Comparison of ENCODE assay signal across 15 cellular contexts in genomic region chr5:37889612-37890317, GRCh38. TPM values are rescaled to one million over a fixed set of nuclear protein-coding genes. Genes with fewer than 3 reads are reported as not detected.
DNase-seq lines count a peak whose midpoint lies in the region; ATAC-seq, FAIRE-seq and TF ChIP-seq lines count a peak whose summit lies in the region.
"Had no signal": no experiment of that assay in that cellular context is flagged by ENCODE, and none has a peak within 500 bp of the region (broad histone marks: within the 10 kb centered on the region; RNA-seq: fewer than 3 reads in every experiment).

No MANE protein-coding gene starts in this region.

- H3K4me1 Mint-ChIP-seq in WTC11: peaks cover 10% of the 10 kb centered on the region
- H3K4me1 Mint-ChIP-seq: T-helper 17 cell had no signal

- H2AFZ ChIP-seq in keratinocyte (ENCODE audit: control insufficient read depth, low read length): peak overlapping the region; percentile 61

- FAIRE-seq in keratinocyte (lab: Jason Lieb, UNC): peak; percentile 98

- peak; percentile 82 for DNase-seq in BJ (ENCODE audit: low read depth)
- DNase-seq in Kasumi-1 (lab: John Stamatoyannopoulos, UW): peak; percentile 42 to 43
- DNase-seq in WTC11 (ENCODE audit: low spot score): no peak
- DNase-seq in keratinocyte (ENCODE audit: low read depth, low spot score): peak; percentile 96
- DNase-seq: activated T-cell treated with anti-CD3 and anti-CD28 coated beads for 4 hours, Caco-2, glutamatergic neuron, NCI-H446, retina, T-helper 17 cell had no signal

- CTCF ChIA-PET in BJ (lab: Yijun Ruan, JAX): no interaction called here
- CTCF ChIA-PET in WTC11 (lab: Charles Lee): no interaction called here

- no peak overlapping the region for H3K4me3 Mint-ChIP-seq in WTC11
- H3K4me3 Mint-ChIP-seq: T-helper 17 cell had no signal

- no peaks in the 10 kb centered on the region for H3K27me3 Mint-ChIP-seq in WTC11 (ENCODE audit: low read depth)

- H3K27ac Mint-ChIP-seq in WTC11: no peak overlapping the region
- H3K27ac Mint-ChIP-seq: T-helper 17 cell had no signal

- H3K4me3 ChIP-seq in BJ (ENCODE audit: low read depth, low read length): no peak overlapping the region
- peak overlapping the region in 1 of 3 experiments; percentile 25 for H3K4me3 ChIP-seq in keratinocyte (ENCODE audit: control insufficient read depth in 2 of 3, extremely low read depth in 1 of 3, insufficient read depth in 2 of 3, low read depth in 1 of 3, low read length in 3 of 3)

- peak; percentile 76 for ATAC-seq in WTC11
- ATAC-seq in HG02588 (IDR thresholded peaks at IDR 0.05; ENCODE audit: unreplicated experiment): no peak
- no peak for ATAC-seq in HG03095 (IDR thresholded peaks at IDR 0.05; ENCODE audit: unreplicated experiment)
- ATAC-seq in GM21360 (IDR thresholded peaks at IDR 0.05; ENCODE audit: unreplicated experiment): no peak
- no peak for ATAC-seq in GM19324 (IDR thresholded peaks at IDR 0.05; ENCODE audit: low FRiP score, unreplicated experiment)
- ATAC-seq: T-helper 17 cell had no signal

- H3K9me1 ChIP-seq in keratinocyte (ENCODE audit: control insufficient read depth, extremely low read depth, insufficient read depth, low read length): no peaks in the 10 kb centered on the region

- H3K4me2 ChIP-seq in keratinocyte (ENCODE audit: control insufficient read depth, extremely low read depth, insufficient read depth, low read depth, low read length): peak overlapping the region; percentile 54
- H3K4me2 ChIP-seq: KMS-11 had no signal

- peaks cover 2% of the 10 kb centered on the region for H3K9me3 ChIP-seq in keratinocyte (ENCODE audit: control insufficient read depth, low read depth, low read length)
- H3K9me3 ChIP-seq: Caco-2 had no signal

- no peaks in the 10 kb centered on the region for H4K20me1 ChIP-seq in keratinocyte (ENCODE audit: control insufficient read depth, extremely low read depth, insufficient read depth, low read length)

- TF ChIP-seq CTCF in BJ (IDR thresholded peaks at IDR 0.05; ENCODE audit: insufficient read depth, low read depth, low read length) (no peak), WTC11 (IDR thresholded peaks at IDR 0.05) (no peak), keratinocyte (optimal IDR thresholded peaks at IDR 0.05 in 1 of 3, IDR thresholded peaks at IDR 0.05 in 1 of 3, conservative IDR thresholded peaks at IDR 0.05 in 1 of 3; ENCODE audit: extremely low read depth in 1 of 3, insufficient read depth in 2 of 3, low read length in 3 of 3) (no peak)

- H3K9me3 Mint-ChIP-seq in WTC11: peaks cover 26% of the 10 kb centered on the region

- POLR2A ChIA-PET in BJ (lab: Charles Lee): no interaction called here
- POLR2A ChIA-PET in WTC11 (lab: Charles Lee): no interaction called here

- no peaks in the 10 kb centered on the region for H3K36me3 Mint-ChIP-seq in WTC11

- H3K79me2 ChIP-seq in keratinocyte (ENCODE audit: control insufficient read depth, insufficient read depth, low read length): no peaks in the 10 kb centered on the region

- H3K4me1 ChIP-seq in keratinocyte (ENCODE audit: control insufficient read depth, extremely low read depth, insufficient read depth, low read length): peaks cover 38% of the 10 kb centered on the region
- H3K4me1 ChIP-seq: Caco-2 had no signal

- H3K27me3 ChIP-seq in BJ (ENCODE audit: control insufficient read depth, insufficient read depth, low read length) (no peaks in the 10 kb centered on the region), keratinocyte (ENCODE audit: control insufficient read depth, extremely low read depth, insufficient read depth, low read length) (no peaks in the 10 kb centered on the region)

- peak overlapping the region; percentile 70 for H3K27ac ChIP-seq in keratinocyte (ENCODE audit: control insufficient read depth, insufficient read depth, low read length)
- H3K27ac ChIP-seq: KMS-11 had no signal

- H3K9ac ChIP-seq in keratinocyte (ENCODE audit: control insufficient read depth, extremely low read depth, insufficient read depth, low read length): peak overlapping the region; percentile 47
- H3K9ac ChIP-seq: KMS-11 had no signal

- dilution Hi-C loops in keratinocyte (cut with MboI; ENCODE audit: extremely low pct_ligation_motif_present, low sequenced_read_pairs): no loop called here

- H3K36me3 ChIP-seq in BJ (ENCODE audit: control insufficient read depth, insufficient read depth, low read length): no peaks in the 10 kb centered on the region
- no peaks in the 10 kb centered on the region for H3K36me3 ChIP-seq in keratinocyte (ENCODE audit: control insufficient read depth in 2 of 2, extremely low read depth in 1 of 2, insufficient read depth in 2 of 2, low read length in 2 of 2)

TF ChIP-seq in WTC11, 78 proteins besides CTCF, POLR2A, EP300 and RAD21:
- no peak for TF ChIP-seq PREB (CRISPR knock-in tag; IDR thresholded peaks at IDR 0.05; ENCODE audit: borderline replicate concordance)
- TF ChIP-seq NFYB (CRISPR knock-in tag; conservative IDR thresholded peaks at IDR 0.05; ENCODE audit: low read depth): no peak
- TF ChIP-seq E2F1 (CRISPR knock-in tag; IDR thresholded peaks at IDR 0.05): no peak
- no peak for TF ChIP-seq SOX15 (CRISPR knock-in tag; IDR thresholded peaks at IDR 0.05)

RNA-seq across cellular contexts. Expression of gene GDNF, which starts 49.9 kb away (rescaled TPM):
- 0.81 and 1.3 TPM in 2 replicates for polyA plus RNA-seq in BJ (2011; rRNA removed)
- polyA minus RNA-seq in BJ (2011; rRNA and poly(A)+ RNA removed): 0.52 and 0.82 TPM in 2 replicates
- 0.96 to 4.7 TPM (median 1.1 TPM) in 3 replicates for total RNA-seq in WTC11 (2021)
- 0.95 to 3.3 TPM (median 2.4 TPM) in 3 replicates for polyA plus RNA-seq in keratinocyte
- 1.3 TPM for polyA plus RNA-seq in keratinocyte (2011; ENCODE audit: low read depth)
- 1.2 and 1.9 TPM in 2 replicates for polyA plus RNA-seq in keratinocyte (2011; cell fraction: cytosol; rRNA removed)
- 4.5 and 5.0 TPM in 2 replicates for polyA plus RNA-seq in keratinocyte (2011; cell fraction: nucleus; rRNA removed)
- polyA plus RNA-seq in keratinocyte (2012; ENCODE audit: low replicate concordance): 1.9 and 2.9 TPM in 2 replicates
- polyA minus RNA-seq in keratinocyte: 0.59 to 3.0 TPM (median 2.3 TPM) in 3 replicates
- 0.58 TPM for polyA minus RNA-seq in keratinocyte (2011; cell fraction: cytosol; rRNA and poly(A)+ RNA removed)
- 2.2 and 3.6 TPM in 2 replicates for polyA minus RNA-seq in keratinocyte (2011; cell fraction: nucleus; rRNA and poly(A)+ RNA removed)
- total RNA-seq: Caco-2, T-helper 17 cell had no signal
